In genomic region chr13:36913463-36913862, GRCh38 we compare ENCODE assay signal across 18 cellular contexts. TPM values are rescaled to one million over a fixed set of nuclear protein-coding genes. Genes with fewer than 3 reads are reported as not detected.
DNase-seq lines count a peak whose midpoint lies in the region; ATAC-seq and TF ChIP-seq lines count a peak whose summit lies in the region.
"Had no signal": no experiment of that assay in that cellular context is flagged by ENCODE, and none has a peak within 500 bp of the region (broad histone marks: within the 10 kb centered on the region; RNA-seq: fewer than 3 reads in every experiment).

No MANE protein-coding gene starts in this region.

- H3K36me3 ChIP-seq in WERI-Rb-1: no peaks in the 10 kb centered on the region
- no peaks in the 10 kb centered on the region for H3K36me3 ChIP-seq in GM23338 (ENCODE audit: insufficient read depth)

- peaks cover 3% of the 10 kb centered on the region for H3K4me1 ChIP-seq in GM23338 (ENCODE audit: insufficient read depth)

- H3K9me2 ChIP-seq in GM23338 (ENCODE audit: insufficient read depth): no peaks in the 10 kb centered on the region

- POLR2A ChIA-PET in activated CD4-positive, alpha-beta memory T cell treated with anti-CD3 and anti-CD28 coated beads for 36 hours (lab: Charles Lee): no interaction called here

- DNase-seq in NCI-H345 (lab: John Stamatoyannopoulos, UW): peak; percentile 38
- no peak for DNase-seq in NCI-H345 treated with DMSO at 0.1 percent for 48 hours (lab: John Stamatoyannopoulos, UW; ENCODE audit: unreplicated experiment)
- peak in 2 of 3 experiments; percentile 54 to 84 for DNase-seq in NCI-H1417 (lab: John Stamatoyannopoulos, UW)
- DNase-seq in NCI-H774 (lab: John Stamatoyannopoulos, UW): peak; percentile 57
- no peak for DNase-seq in WERI-Rb-1
- no peak for DNase-seq in activated CD4-positive, alpha-beta memory T cell treated with anti-CD3 and anti-CD28 coated beads for 36 hours
- DNase-seq in GM23338 (ENCODE audit: low spot score): no peak
- DNase-seq: AML-193, DND-41, HCEC 1CT, Karpas-422, MM.1S, NCI-H187 treated with DMSO at 0.1 percent for 48 hours, NCI-H226, NCI-H526 treated with DMSO at 0.1 percent for 48 hours had no signal

- H2AFZ ChIP-seq in GM23338: no peak overlapping the region

- no peaks in the 10 kb centered on the region for H3K9me3 Mint-ChIP-seq in activated CD4-positive, alpha-beta memory T cell treated with anti-CD3 and anti-CD28 coated beads for 36 hours
- no peaks in the 10 kb centered on the region for H3K9me3 Mint-ChIP-seq in GM23338

- no peaks in the 10 kb centered on the region for H3K27me3 ChIP-seq in WERI-Rb-1 (ENCODE audit: insufficient read depth, low read depth, severe bottlenecking)
- H3K27me3 ChIP-seq in GM23338 (ENCODE audit: insufficient read depth): peaks cover 20% of the 10 kb centered on the region

- no peaks in the 10 kb centered on the region for H3K79me2 ChIP-seq in GM23338 (replicated peaks; ENCODE audit: insufficient read depth)

- no peaks in the 10 kb centered on the region for H3K4me1 Mint-ChIP-seq in activated CD4-positive, alpha-beta memory T cell treated with anti-CD3 and anti-CD28 coated beads for 36 hours (ENCODE audit: low read depth)
- peaks cover under 1% of the 10 kb centered on the region; the same call in 2 of the 3 replicates for H3K4me1 Mint-ChIP-seq in GM23338

- ATAC-seq in GM23338: no peak
- ATAC-seq: GM12878, Panc1 had no signal

- no peaks in the 10 kb centered on the region for H4K20me1 ChIP-seq in GM23338 (replicated peaks; ENCODE audit: insufficient read depth)

- H3K4me3 ChIP-seq in WERI-Rb-1 (ENCODE audit: low read depth, low read length) (no peak overlapping the region), GM23338 (no peak overlapping the region)
- H3K4me3 ChIP-seq: GM12878 had no signal

- no peak overlapping the region for H3K4me3 Mint-ChIP-seq in activated CD4-positive, alpha-beta memory T cell treated with anti-CD3 and anti-CD28 coated beads for 36 hours
- H3K4me3 Mint-ChIP-seq in GM23338: no peak overlapping the region

- no peaks in the 10 kb centered on the region for H3F3A ChIP-seq in GM23338 (replicated peaks; ENCODE audit: low read depth)

- no peaks in the 10 kb centered on the region for H3K36me3 Mint-ChIP-seq in activated CD4-positive, alpha-beta memory T cell treated with anti-CD3 and anti-CD28 coated beads for 36 hours
- no peaks in the 10 kb centered on the region for H3K36me3 Mint-ChIP-seq in GM23338 (ENCODE audit: low read depth)

- intact Hi-C loops in activated CD4-positive, alpha-beta memory T cell treated with anti-CD3 and anti-CD28 coated beads for 36 hours (cut with micrococcal nuclease): no loop called here

- H3K4me2 ChIP-seq in GM23338: no peak overlapping the region

- CTCF ChIA-PET in activated CD4-positive, alpha-beta memory T cell treated with anti-CD3 and anti-CD28 coated beads for 36 hours (lab: Charles Lee): no interaction called here

- TF ChIP-seq CTCF in WERI-Rb-1 (IDR thresholded peaks at IDR 0.05; ENCODE audit: low read depth, low read length) (no peak), GM23338 (conservative IDR thresholded peaks at IDR 0.05; ENCODE audit: low read depth in 2 of 2) (no peak)

- peaks cover 39% of the 10 kb centered on the region for H3K27me3 Mint-ChIP-seq in activated CD4-positive, alpha-beta memory T cell treated with anti-CD3 and anti-CD28 coated beads for 36 hours
- H3K27me3 Mint-ChIP-seq in GM23338 (ENCODE audit: insufficient read depth, low read depth, poor library complexity): peaks cover 9% of the 10 kb centered on the region

- no peaks in the 10 kb centered on the region for H3K9me3 ChIP-seq in WERI-Rb-1 (ENCODE audit: severe bottlenecking)

- no peak overlapping the region for H3K27ac Mint-ChIP-seq in activated CD4-positive, alpha-beta memory T cell treated with anti-CD3 and anti-CD28 coated beads for 36 hours
- no peak overlapping the region for H3K27ac Mint-ChIP-seq in GM23338

- H3K27ac ChIP-seq in WERI-Rb-1: no peak overlapping the region
- no peak overlapping the region for H3K27ac ChIP-seq in GM23338 (ENCODE audit: low read depth)

TF ChIP-seq in GM23338, 12 proteins besides CTCF, POLR2A, EP300 and RAD21:
- no peak for TF ChIP-seq STAT1 (IDR thresholded peaks at IDR 0.05; ENCODE audit: unreplicated experiment)
- no peak for TF ChIP-seq ZNF114 (CRISPR knock-in tag; IDR thresholded peaks at IDR 0.05)
- TF ChIP-seq JUNB (IDR thresholded peaks at IDR 0.05; ENCODE audit: unreplicated experiment): no peak
- no peak for TF ChIP-seq EZH2phosphoT487 (IDR thresholded peaks at IDR 0.05; ENCODE audit: unreplicated experiment)
- no peak for TF ChIP-seq ETS1 (IDR thresholded peaks at IDR 0.05)
- no peak for TF ChIP-seq ZNF331 (CRISPR knock-in tag; IDR thresholded peaks at IDR 0.05; ENCODE audit: low read depth)
- no peak for TF ChIP-seq EZH2 (IDR thresholded peaks at IDR 0.05; ENCODE audit: low read depth, unreplicated experiment)
- TF ChIP-seq CREB1 (CRISPR knock-in tag; IDR thresholded peaks at IDR 0.05; ENCODE audit: low read depth): no peak
- TF ChIP-seq NANOG (IDR thresholded peaks at IDR 0.05; ENCODE audit: borderline replicate concordance): no peak
- TF ChIP-seq ZNF462 (CRISPR knock-in tag; IDR thresholded peaks at IDR 0.05): no peak

RNA-seq across cellular contexts. Expression of gene SMAD9, which starts 6.6 kb away (rescaled TPM):
- not detected for total RNA-seq in activated CD4-positive, alpha-beta memory T cell treated with anti-CD3 and anti-CD28 coated beads for 36 hours
- 1.3 and 1.4 TPM in 2 replicates for total RNA-seq in GM23338 (2014; rRNA removed; shearing (Covaris generic))
- polyA plus RNA-seq in GM23338 (2016; fragmentation: Nextera tagmentation; extraction: Ambion mirVana): 0.95 and 1.3 TPM in 2 replicates
- total RNA-seq: GM12878, HT-29 had no signal

Comparison
In these comparisons a context has a peak if more than half of its experiments do, and no peak if none do; other contexts are left out.
1. DNase-seq: peak in NCI-H345 (single experiment), NCI-H1417 (2 of 3) and NCI-H774 (single experiment); none in NCI-H345 treated with DMSO at 0.1 percent for 48 hours (single experiment), WERI-Rb-1 (single experiment), activated CD4-positive, alpha-beta memory T cell treated with anti-CD3 and anti-CD28 coated beads for 36 hours (single experiment) and GM23338 (single experiment).